In genomic region chr20:32585519-32586127, GRCh38 we compare ENCODE assay signal across 1 cellular context.
TF ChIP-seq lines count a peak whose summit lies in the region.

No MANE protein-coding gene starts in this region.

TF ChIP-seq in HepG2, 621 proteins besides CTCF, POLR2A, EP300 and RAD21 (continued from another document and continues in another):
- TF ChIP-seq CSRNP1 (CRISPR knock-in tag; IDR thresholded peaks at IDR 0.05): no peak
- TF ChIP-seq ATF3 (CRISPR knock-in tag; IDR thresholded peaks at IDR 0.05): no peak
- no peak for TF ChIP-seq PHB2 (IDR thresholded peaks at IDR 0.05; ENCODE audit: partially characterized antibody)
- TF ChIP-seq SP1 (IDR thresholded peaks at IDR 0.05): no peak
- TF ChIP-seq SP1 (CRISPR knock-in tag; IDR thresholded peaks at IDR 0.05): no peak
- TF ChIP-seq ZNF362 (CRISPR knock-in tag; IDR thresholded peaks at IDR 0.05; ENCODE audit: borderline replicate concordance): no peak
- TF ChIP-seq HES4 (CRISPR knock-in tag; IDR thresholded peaks at IDR 0.05; ENCODE audit: borderline replicate concordance): 0 out of 2 replicates have a peak, but pooled peaks have one; percentile 6
- no peak for TF ChIP-seq NFKBIZ (CRISPR knock-in tag; IDR thresholded peaks at IDR 0.05)
- no peak for TF ChIP-seq NONO (IDR thresholded peaks at IDR 0.05)
- TF ChIP-seq NONO (CRISPR knock-in tag; conservative IDR thresholded peaks at IDR 0.05): no peak; the same call in 1 of the 2 replicates
- no peak for TF ChIP-seq ZFP36L1 (CRISPR knock-in tag; IDR thresholded peaks at IDR 0.05)
- TF ChIP-seq SIX1 (CRISPR knock-in tag; IDR thresholded peaks at IDR 0.05; ENCODE audit: borderline replicate concordance): no peak
- TF ChIP-seq CREM (IDR thresholded peaks at IDR 0.05): no peak
- TF ChIP-seq CREM (CRISPR knock-in tag; IDR thresholded peaks at IDR 0.05): no peak
- no peak for TF ChIP-seq HNRNPUL1 (IDR thresholded peaks at IDR 0.05; ENCODE audit: low read depth, low read length)
- no peak; the same call in 1 of the 2 replicates for TF ChIP-seq RBFOX2 (IDR thresholded peaks at IDR 0.05; ENCODE audit: low read depth, low read length)
- TF ChIP-seq ELF1 (CRISPR knock-in tag; IDR thresholded peaks at IDR 0.05): no peak
- no peak for TF ChIP-seq CENPX (CRISPR knock-in tag; IDR thresholded peaks at IDR 0.05)
- no peak for TF ChIP-seq ATRX (CRISPR knock-in tag; IDR thresholded peaks at IDR 0.05; ENCODE audit: borderline replicate concordance)
- no peak for TF ChIP-seq TFAP4 (IDR thresholded peaks at IDR 0.05; ENCODE audit: borderline replicate concordance, low read depth)
- peak; percentile 73; the same call in 1 of the 2 replicates for TF ChIP-seq RFXAP (CRISPR knock-in tag; IDR thresholded peaks at IDR 0.05; ENCODE audit: borderline replicate concordance)
- TF ChIP-seq NPAS2 (CRISPR knock-in tag; IDR thresholded peaks at IDR 0.05; ENCODE audit: borderline replicate concordance): no peak
- peak; percentile 13 for TF ChIP-seq RBM39 (IDR thresholded peaks at IDR 0.05; ENCODE audit: low read depth, low read length, poor library complexity, severe bottlenecking)
- no peak for TF ChIP-seq ZSCAN5A (CRISPR knock-in tag; IDR thresholded peaks at IDR 0.05; ENCODE audit: borderline replicate concordance)
- no peak for TF ChIP-seq ZNF232 (CRISPR knock-in tag; IDR thresholded peaks at IDR 0.05; ENCODE audit: borderline replicate concordance)
- no peak for TF ChIP-seq SYNCRIP (IDR thresholded peaks at IDR 0.05; ENCODE audit: insufficient read depth, low read depth, low read length)
- TF ChIP-seq ZNF546 (CRISPR knock-in tag; conservative IDR thresholded peaks at IDR 0.05): no peak
- no peak for TF ChIP-seq MBNL3 (CRISPR knock-in tag; conservative IDR thresholded peaks at IDR 0.05)
- TF ChIP-seq ZNF550 (CRISPR knock-in tag; IDR thresholded peaks at IDR 0.05; ENCODE audit: borderline replicate concordance): no peak
- no peak for TF ChIP-seq NCOA5 (CRISPR knock-in tag; IDR thresholded peaks at IDR 0.05)
- no peak for TF ChIP-seq ZZZ3 (CRISPR knock-in tag; IDR thresholded peaks at IDR 0.05; ENCODE audit: borderline replicate concordance)
- no peak; the same call in 1 of the 2 replicates for TF ChIP-seq MAX (IDR thresholded peaks at IDR 0.05)
- TF ChIP-seq ZNF7 (CRISPR knock-in tag; IDR thresholded peaks at IDR 0.05): no peak
- TF ChIP-seq E2F1 (CRISPR knock-in tag; IDR thresholded peaks at IDR 0.05): peak; percentile 24; the same call in 1 of the 2 replicates
- no peak for TF ChIP-seq ZNF20 (CRISPR knock-in tag; IDR thresholded peaks at IDR 0.05)
- TF ChIP-seq MTF2 (CRISPR knock-in tag; IDR thresholded peaks at IDR 0.05; ENCODE audit: borderline replicate concordance): no peak
- TF ChIP-seq RFX5 (IDR thresholded peaks at IDR 0.05; ENCODE audit: low read depth, low read length): no peak
- TF ChIP-seq ZSCAN9 (CRISPR knock-in tag; IDR thresholded peaks at IDR 0.05; ENCODE audit: borderline replicate concordance): no peak
- no peak for TF ChIP-seq SMARCC2 (IDR thresholded peaks at IDR 0.05)
- TF ChIP-seq ZBTB3 (CRISPR knock-in tag; IDR thresholded peaks at IDR 0.05; ENCODE audit: borderline replicate concordance, low read depth): no peak
- TF ChIP-seq TBP (CRISPR knock-in tag; IDR thresholded peaks at IDR 0.05): no peak
- no peak for TF ChIP-seq ZNF549 (CRISPR knock-in tag; IDR thresholded peaks at IDR 0.05)
- TF ChIP-seq BCL3 (CRISPR knock-in tag; IDR thresholded peaks at IDR 0.05): peak; percentile 9; the same call in 1 of the 2 replicates
- no peak for TF ChIP-seq BATF2 (CRISPR knock-in tag; IDR thresholded peaks at IDR 0.05)
- TF ChIP-seq MAFG (CRISPR knock-in tag; IDR thresholded peaks at IDR 0.05): no peak
- no peak for TF ChIP-seq ZNF446 (CRISPR knock-in tag; IDR thresholded peaks at IDR 0.05)
- no peak for TF ChIP-seq TAF15 (IDR thresholded peaks at IDR 0.05; ENCODE audit: low read depth, low read length, poor library complexity, severe bottlenecking)
- no peak for TF ChIP-seq ETV6 (CRISPR knock-in tag; conservative IDR thresholded peaks at IDR 0.05)
- no peak for TF ChIP-seq SOX5 (CRISPR knock-in tag; IDR thresholded peaks at IDR 0.05; ENCODE audit: borderline replicate concordance)
- no peak; the same call in 1 of the 2 replicates for TF ChIP-seq ZNF431 (CRISPR knock-in tag; IDR thresholded peaks at IDR 0.05; ENCODE audit: borderline replicate concordance, low read depth)
- TF ChIP-seq MXD1 (CRISPR knock-in tag; IDR thresholded peaks at IDR 0.05): no peak; the same call in 1 of the 2 replicates
- TF ChIP-seq TOPORS (CRISPR knock-in tag; IDR thresholded peaks at IDR 0.05): no peak
- TF ChIP-seq ZNF275 (CRISPR knock-in tag; IDR thresholded peaks at IDR 0.05; ENCODE audit: borderline replicate concordance): no peak
- no peak for TF ChIP-seq ATAD3A (CRISPR knock-in tag; IDR thresholded peaks at IDR 0.05)
- no peak for TF ChIP-seq ZFP82 (CRISPR knock-in tag; IDR thresholded peaks at IDR 0.05; ENCODE audit: borderline replicate concordance)
- TF ChIP-seq FOXA1 (IDR thresholded peaks at IDR 0.05): no peak
- TF ChIP-seq FOXA1 (CRISPR knock-in tag; IDR thresholded peaks at IDR 0.05): no peak
- no peak for TF ChIP-seq THAP9 (CRISPR knock-in tag; IDR thresholded peaks at IDR 0.05; ENCODE audit: borderline replicate concordance)
- TF ChIP-seq ZNF558 (CRISPR knock-in tag; IDR thresholded peaks at IDR 0.05; ENCODE audit: borderline replicate concordance): 0 out of 2 replicates have a peak, but pooled peaks have one; percentile 31
- no peak for TF ChIP-seq ZNF616 (CRISPR knock-in tag; IDR thresholded peaks at IDR 0.05; ENCODE audit: low read depth)
